18 cellular contexts compared by ENCODE assay signal in the genomic region with DNA sequence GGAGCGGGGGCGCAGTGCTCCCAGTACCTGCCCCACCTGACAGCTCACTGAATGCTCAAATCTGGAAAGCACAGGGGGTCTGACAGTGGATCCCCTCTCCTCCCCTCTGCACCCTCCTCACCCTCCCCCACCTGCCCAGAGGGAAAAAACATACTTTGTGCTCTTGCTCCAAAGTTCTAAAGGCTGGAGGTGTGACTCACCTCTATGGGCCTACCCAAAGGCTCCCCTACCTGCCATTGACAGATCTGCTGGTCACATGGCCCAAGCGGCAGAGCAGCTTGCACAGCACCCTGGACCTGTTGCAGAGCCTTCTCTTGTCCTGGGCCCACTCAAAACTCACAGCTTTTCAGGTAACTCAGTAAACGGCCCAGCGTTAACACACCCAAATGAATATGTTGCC. TPM values are rescaled to one million over a fixed set of nuclear protein-coding genes. Genes with fewer than 3 reads are reported as not detected.
DNase-seq lines count a peak whose midpoint lies in the region; ATAC-seq and TF ChIP-seq lines count a peak whose summit lies in the region.
"Had no signal": no experiment of that assay in that cellular context is flagged by ENCODE, and none has a peak within 500 bp of the region (broad histone marks: within the 10 kb centered on the region; RNA-seq: fewer than 3 reads in every experiment).

No MANE protein-coding gene starts in this region.

- no peak overlapping the region for H3K18ac ChIP-seq in trophoblast cell (ENCODE audit: low read length)

- H3K4me1 ChIP-seq in SK-N-SH (ENCODE audit: control insufficient read depth in 1 of 2, insufficient read depth in 2 of 2, low read depth in 1 of 2, low read length in 1 of 2) = no peaks in the 10 kb centered on the region
- no peaks in the 10 kb centered on the region for H3K4me1 ChIP-seq in RWPE2 (ENCODE audit: insufficient read depth, poor library complexity, severe bottlenecking)
- no peaks in the 10 kb centered on the region for H3K4me1 ChIP-seq in foreskin keratinocyte
- peaks cover 6 to 7% of the 10 kb centered on the region in 2 experiments for H3K4me1 ChIP-seq in trophoblast cell (ENCODE audit: control insufficient read depth in 1 of 2, insufficient read depth in 2 of 2, low read length in 2 of 2)

- no peak overlapping the region for H3K27ac ChIP-seq in SK-N-SH (ENCODE audit: low read depth in 2 of 2, low read length in 1 of 2)
- H3K27ac ChIP-seq in RWPE2 (ENCODE audit: poor library complexity, severe bottlenecking) = no peak overlapping the region
- no peak overlapping the region for H3K27ac ChIP-seq in foreskin keratinocyte
- no peak overlapping the region for H3K27ac ChIP-seq in trophoblast cell (ENCODE audit: low read depth, low read length)

- H3K4me3 ChIP-seq in SK-N-SH (ENCODE audit: low read depth in 2 of 2, low read length in 1 of 2) = no peak overlapping the region
- H3K4me3 ChIP-seq in RWPE2 (ENCODE audit: severe bottlenecking) = no peak overlapping the region
- H3K4me3 ChIP-seq in trophoblast cell (ENCODE audit: low read depth, low read length) = no peak overlapping the region

- TF ChIP-seq EP300 in SK-N-SH (IDR thresholded peaks at IDR 0.05; ENCODE audit: borderline replicate concordance in 1 of 2, low read depth in 1 of 2, low read length in 1 of 2) = no peak

- WGBS in SK-N-SH (ENCODE audit: low lambda C conversion rate) = 95% methylated on average over 4 of the region's 5 CpGs
- WGBS in trophoblast cell (ENCODE audit: extremely low coverage, insufficient coverage, insufficient read length) = no CpG with 5 or more reads among the region's 5 CpGs

- no peak overlapping the region for H4K8ac ChIP-seq in trophoblast cell (ENCODE audit: low read depth, low read length)

- H3K23ac ChIP-seq in trophoblast cell (ENCODE audit: low read length) = no peak overlapping the region

- H2BK5ac ChIP-seq in trophoblast cell (ENCODE audit: low read depth, low read length, poor library complexity) = no peak overlapping the region

- POLR2A ChIA-PET in SK-N-SH (lab: Yijun Ruan, JAX) = no interaction called here

- no peak overlapping the region for H2BK12ac ChIP-seq in trophoblast cell (ENCODE audit: low read length)

- no peak overlapping the region for H3K14ac ChIP-seq in trophoblast cell (ENCODE audit: low read length)

- H2AK5ac ChIP-seq in trophoblast cell (ENCODE audit: low read length) = no peak overlapping the region

- CTCF ChIA-PET in SK-N-SH (lab: Yijun Ruan, JAX) = interaction anchor here (1.4 kb wide), 1 partner anchor 13 kb away, joined by 3 read pairs; no protein-coding TSS in a partner anchor

- H3F3A ChIP-seq in SK-N-SH (replicated peaks; ENCODE audit: insufficient read depth) = peaks cover 6% of the 10 kb centered on the region

- H3K27me3 ChIP-seq in SK-N-SH (ENCODE audit: insufficient read depth) (no peaks in the 10 kb centered on the region), RWPE2 (ENCODE audit: insufficient read depth, poor library complexity, severe bottlenecking) (no peaks in the 10 kb centered on the region), foreskin keratinocyte (no peaks in the 10 kb centered on the region), trophoblast cell (ENCODE audit: insufficient read depth, low read length) (no peaks in the 10 kb centered on the region)

- no peaks in the 10 kb centered on the region for H3K79me1 ChIP-seq in trophoblast cell (ENCODE audit: low read length)

- H3K4me2 ChIP-seq in SK-N-SH = no peak overlapping the region
- H3K4me2 ChIP-seq in trophoblast cell (ENCODE audit: low read length) = no peak overlapping the region

- peak; percentile 7 for ATAC-seq in SK-N-SH treated with all-trans-retinoic acid at 6 μM for 48 hours
- peak; percentile 48; the same call in 2 of the 3 replicates for ATAC-seq in RWPE2 (ENCODE audit: low read depth)
- ATAC-seq in foreskin keratinocyte = peak; percentile 89
- ATAC-seq: left ventricle myocardium superior had no signal

- peaks cover under 1% of the 10 kb centered on the region; the same call in 1 of the 2 replicates for H3K9me3 ChIP-seq in SK-N-SH
- no peaks in the 10 kb centered on the region for H3K9me3 ChIP-seq in RWPE2 (ENCODE audit: severe bottlenecking)
- no peaks in the 10 kb centered on the region for H3K9me3 ChIP-seq in trophoblast cell (ENCODE audit: insufficient read depth, low read depth, low read length)

- no peak overlapping the region for H4K12ac ChIP-seq in trophoblast cell (ENCODE audit: low read depth, low read length)

- no peak for TF ChIP-seq RAD21 in SK-N-SH (IDR thresholded peaks at IDR 0.05; ENCODE audit: low read length)

- H4K91ac ChIP-seq in trophoblast cell (ENCODE audit: low read depth, low read length) = no peak overlapping the region

- no peak overlapping the region for H2AFZ ChIP-seq in SK-N-SH (ENCODE audit: low read depth)
- no peak overlapping the region for H2AFZ ChIP-seq in trophoblast cell (ENCODE audit: insufficient read depth, low read length, poor library complexity)

- TF ChIP-seq CTCF in SK-N-SH (IDR thresholded peaks at IDR 0.05) = no peak
- TF ChIP-seq CTCF in RWPE2 (IDR thresholded peaks at IDR 0.05; ENCODE audit: poor library complexity, severe bottlenecking) = no peak
- TF ChIP-seq CTCF in foreskin keratinocyte (conservative IDR thresholded peaks at IDR 0.05) = no peak

- no peaks in the 10 kb centered on the region for H3K79me2 ChIP-seq in SK-N-SH (ENCODE audit: insufficient read depth)
- no peaks in the 10 kb centered on the region for H3K79me2 ChIP-seq in trophoblast cell (ENCODE audit: control insufficient read depth, insufficient read depth, low read length, poor library complexity)

- DNase-seq in SK-N-SH = no peak
- DNase-seq in RWPE2 (ENCODE audit: low spot score) = no peak
- DNase-seq in foreskin keratinocyte = peak; percentile 17 to 58
- DNase-seq in trophoblast cell = peak; percentile 30 to 45
- no peak for DNase-seq in NK-92 (lab: John Stamatoyannopoulos, UW; ENCODE audit: unreplicated experiment)
- DNase-seq in pons (ENCODE audit: low spot score) = no peak
- no peak for DNase-seq in RKO (ENCODE audit: low spot score)
- DNase-seq: 8988T; activated CD4-positive, alpha-beta T cell treated with anti-CD3 and anti-CD28 coated beads, Interleukin-2, amount 50 U/mL, for 1 hour; activated naive CD8-positive, alpha-beta T cell treated with anti-CD3 and anti-CD28 coated beads, Interleukin-2, amount 10 ng/mL, durations not matched to agents 7 days and 5 days; activated T-cell treated with anti-CD3 and anti-CD28 coated beads, Interleukin-2, amount 50 U/mL, for 1 hour; GDM1; left ventricle myocardium superior; NCI-H1930; NCI-H345; NK-92 treated with Interleukin-12 subunit alpha and Interleukin-12 subunit beta, amount 100 ng/mL, for 24 hours; RPMI8226 had no signal

- H3K36me3 ChIP-seq in SK-N-SH (replicated peaks in 1 of 2; ENCODE audit: control insufficient read depth in 1 of 2, insufficient read depth in 2 of 2, low read length in 1 of 2) (peaks cover 0 to 13% of the 10 kb centered on the region in 2 experiments), RWPE2 (ENCODE audit: low read depth) (no peaks in the 10 kb centered on the region), trophoblast cell (ENCODE audit: control insufficient read depth in 1 of 2, insufficient read depth in 2 of 2, low read length in 2 of 2) (peaks cover 0 to 4% of the 10 kb centered on the region in 2 experiments)

- no peaks in the 10 kb centered on the region for H4K20me1 ChIP-seq in SK-N-SH (ENCODE audit: insufficient read depth)

- no peak overlapping the region for H2BK120ac ChIP-seq in trophoblast cell (ENCODE audit: insufficient read depth, low read length, poor library complexity)

- no peak overlapping the region for H3K4ac ChIP-seq in trophoblast cell (ENCODE audit: low read depth, low read length)

- no peaks in the 10 kb centered on the region for H3K9me2 ChIP-seq in SK-N-SH

- H3K9ac ChIP-seq in SK-N-SH (no peak overlapping the region), trophoblast cell (ENCODE audit: low read length) (no peak overlapping the region)

TF ChIP-seq in SK-N-SH treated with all-trans-retinoic acid at 6 μM for 48 hours, 23 proteins besides CTCF, POLR2A, EP300 and RAD21 (continues in another document):
- TF ChIP-seq GLIS3 (CRISPR knock-in tag; IDR thresholded peaks at IDR 0.05) (no peak), ZNF8 (CRISPR knock-in tag; IDR thresholded peaks at IDR 0.05) (no peak), ESRRG (CRISPR knock-in tag; IDR thresholded peaks at IDR 0.05) (no peak), ISL1 (CRISPR knock-in tag; IDR thresholded peaks at IDR 0.05) (no peak)
- TF ChIP-seq, protein P1, sequence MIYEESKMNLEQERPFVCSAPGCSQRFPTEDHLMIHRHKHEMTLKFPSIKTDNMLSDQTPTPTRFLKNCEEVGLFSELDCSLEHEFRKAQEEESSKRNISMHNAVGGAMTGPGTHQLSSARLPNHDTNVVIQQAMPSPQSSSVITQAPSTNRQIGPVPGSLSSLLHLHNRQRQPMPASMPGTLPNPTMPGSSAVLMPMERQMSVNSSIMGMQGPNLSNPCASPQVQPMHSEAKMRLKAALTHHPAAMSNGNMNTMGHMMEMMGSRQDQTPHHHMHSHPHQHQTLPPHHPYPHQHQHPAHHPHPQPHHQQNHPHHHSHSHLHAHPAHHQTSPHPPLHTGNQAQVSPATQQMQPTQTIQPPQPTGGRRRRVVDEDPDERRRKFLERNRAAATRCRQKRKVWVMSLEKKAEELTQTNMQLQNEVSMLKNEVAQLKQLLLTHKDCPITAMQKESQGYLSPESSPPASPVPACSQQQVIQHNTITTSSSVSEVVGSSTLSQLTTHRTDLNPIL (CRISPR knock-in tag; IDR thresholded peaks at IDR 0.05; ENCODE audit: low read depth) = no peak

TF ChIP-seq in SK-N-SH, 30 proteins besides CTCF, POLR2A, EP300 and RAD21 (continues in another document):
- TF ChIP-seq, protein P2, sequence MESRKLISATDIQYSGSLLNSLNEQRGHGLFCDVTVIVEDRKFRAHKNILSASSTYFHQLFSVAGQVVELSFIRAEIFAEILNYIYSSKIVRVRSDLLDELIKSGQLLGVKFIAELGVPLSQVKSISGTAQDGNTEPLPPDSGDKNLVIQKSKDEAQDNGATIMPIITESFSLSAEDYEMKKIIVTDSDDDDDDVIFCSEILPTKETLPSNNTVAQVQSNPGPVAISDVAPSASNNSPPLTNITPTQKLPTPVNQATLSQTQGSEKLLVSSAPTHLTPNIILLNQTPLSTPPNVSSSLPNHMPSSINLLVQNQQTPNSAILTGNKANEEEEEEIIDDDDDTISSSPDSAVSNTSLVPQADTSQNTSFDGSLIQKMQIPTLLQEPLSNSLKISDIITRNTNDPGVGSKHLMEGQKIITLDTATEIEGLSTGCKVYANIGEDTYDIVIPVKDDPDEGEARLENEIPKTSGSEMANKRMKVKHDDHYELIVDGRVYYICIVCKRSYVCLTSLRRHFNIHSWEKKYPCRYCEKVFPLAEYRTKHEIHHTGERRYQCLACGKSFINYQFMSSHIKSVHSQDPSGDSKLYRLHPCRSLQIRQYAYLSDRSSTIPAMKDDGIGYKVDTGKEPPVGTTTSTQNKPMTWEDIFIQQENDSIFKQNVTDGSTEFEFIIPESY (IDR thresholded peaks at IDR 0.05; ENCODE audit: borderline replicate concordance, low read depth) = no peak
- TF ChIP-seq ELF1 (IDR thresholded peaks at IDR 0.05) (no peak), FOXJ3 (CRISPR knock-in tag; IDR thresholded peaks at IDR 0.05) (no peak)

RNA-seq across cellular contexts. Expression of a gene that starts 55.7 kb away (rescaled TPM):
- 30.7 and 35.7 TPM in 2 replicates for polyA plus RNA-seq in SK-N-SH (2012; rRNA removed)
- polyA plus RNA-seq in SK-N-SH (2012; cell fraction: cytosol; rRNA removed) = 46.1 and 62.1 TPM in 2 replicates
- polyA plus RNA-seq in SK-N-SH (2012; cell fraction: nucleus; rRNA removed) = 14.4 and 21.8 TPM in 2 replicates
- 38.6 and 42.8 TPM in 2 replicates for total RNA-seq in foreskin keratinocyte
- 19.3 and 25.0 TPM in 2 replicates for polyA plus RNA-seq in foreskin keratinocyte
- polyA plus RNA-seq in trophoblast cell (2013) = 26.4 TPM in 2 replicates

Comparison
In these comparisons a context has a peak if more than half of its experiments do, and no peak if none do; other contexts are left out.
1. ATAC-seq: peak in every context shown above with its lines; median percentile 89 in foreskin keratinocyte; 48 in RWPE2; 7 in SK-N-SH treated with all-trans-retinoic acid at 6 μM for 48 hours.
2. DNase-seq: peak in foreskin keratinocyte (2 of 2) and trophoblast cell (2 of 2); none in SK-N-SH (single experiment), RWPE2 (single experiment), NK-92 (single experiment), pons (single experiment) and RKO (single experiment).